Comparison of ENCODE assay signal across 8 cellular contexts in the genomic region with DNA sequence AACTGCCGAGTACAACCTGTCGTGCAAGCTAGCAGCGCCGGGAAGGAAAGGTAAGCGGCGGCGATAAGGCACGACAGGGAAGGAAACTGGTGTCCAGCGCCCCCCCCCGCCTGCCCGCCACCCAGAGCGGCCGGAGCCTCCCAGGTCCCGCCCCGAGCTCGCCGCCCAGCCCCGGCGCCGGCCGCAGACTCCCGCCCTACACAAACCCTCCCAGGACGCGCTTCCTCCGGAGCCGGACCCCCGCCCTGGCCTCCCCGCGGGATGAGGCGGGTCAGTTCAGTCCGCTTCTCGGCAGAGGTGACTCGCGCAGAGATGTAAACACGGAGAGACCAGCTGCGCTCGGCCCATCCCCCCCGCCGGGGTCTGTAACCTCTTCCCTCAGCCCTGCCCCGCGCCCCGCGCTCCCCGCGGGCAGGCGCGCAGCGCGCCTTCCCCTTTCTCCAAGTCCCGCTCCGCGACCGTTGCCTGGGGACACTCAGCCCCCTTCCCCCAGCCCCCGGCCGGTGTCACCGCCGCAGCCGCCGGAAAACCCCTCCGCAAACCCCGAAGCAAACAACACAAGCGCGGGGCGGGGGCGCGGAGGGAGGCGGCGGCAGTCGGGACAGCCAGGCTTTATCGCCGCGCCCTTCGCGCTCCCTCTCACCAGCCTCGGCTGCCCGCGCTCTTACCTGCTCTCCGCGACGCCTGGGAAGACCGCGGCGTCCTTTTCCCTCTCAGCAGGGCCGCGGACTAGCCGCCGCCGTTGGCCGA.
A peak's percentile ranks its signal among the peaks of the same experiment; 100 is the strongest.
DNase-seq lines count a peak whose midpoint lies in the region; ATAC-seq and TF ChIP-seq lines count a peak whose summit lies in the region.

No MANE protein-coding gene starts in this region.

- TF ChIP-seq CTCF in choroid plexus epithelial cell (conservative IDR thresholded peaks at IDR 0.05; ENCODE audit: low read depth, low read length): no peak

- DNase-seq in DMS 273 (lab: John Stamatoyannopoulos, UW; ENCODE audit: unreplicated experiment): peak; percentile 87
- DNase-seq in DMS 273 treated with DMSO at 0.1 percent for 48 hours (lab: John Stamatoyannopoulos, UW): no peak
- peak; percentile 14 for DNase-seq in NCI-H2196 treated with DMSO at 0.1 percent for 48 hours (lab: John Stamatoyannopoulos, UW; ENCODE audit: unreplicated experiment)
- peak; percentile 43 for DNase-seq in activated CD4-positive, alpha-beta T cell treated with anti-CD3 and anti-CD28 coated beads for 1 hour
- peak; percentile 89 for DNase-seq in choroid plexus epithelial cell (ENCODE audit: low read depth)
- peak; percentile 81 for DNase-seq in kidney tubule cell (ENCODE audit: low spot score)
- peak; percentile 7 to 51 for DNase-seq in stimulated activated CD4-positive, alpha-beta T cell treated with anti-CD3 and anti-CD28 coated beads, Interleukin-1b, Interleukin-23, amount 100 ng/mL, for 1 hour (ENCODE audit: low read depth in 2 of 2)

- peak overlapping the region; percentile 90 for H3K4me3 ChIP-seq in choroid plexus epithelial cell (ENCODE audit: low read depth, low read length)

- peak; percentile 19 for ATAC-seq in HG02981 (IDR thresholded peaks at IDR 0.05; ENCODE audit: unreplicated experiment)
